ENCODE assay signal across 14 cellular contexts in the genomic region with DNA sequence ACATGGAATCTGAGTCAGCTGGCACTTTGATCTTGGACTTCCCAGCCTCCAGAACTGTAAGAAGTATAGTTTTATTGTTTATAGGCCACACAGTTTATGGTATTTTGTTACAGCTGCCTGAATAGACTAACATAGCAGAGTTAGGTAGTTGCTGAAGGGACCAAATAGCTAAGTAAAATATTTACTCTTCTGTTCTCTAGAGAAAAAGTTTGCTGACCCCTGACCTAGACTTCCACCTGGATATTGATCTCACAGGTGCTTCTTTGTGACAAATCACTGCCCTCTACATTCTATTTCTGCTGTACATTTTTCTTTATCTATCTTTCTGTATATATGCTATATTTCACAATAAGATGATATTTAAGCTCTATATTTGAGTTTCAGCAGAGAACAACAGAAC.
A peak's percentile ranks its signal among the peaks of the same experiment; 100 is the strongest.
DNase-seq lines count a peak whose midpoint lies in the region; ATAC-seq and TF ChIP-seq lines count a peak whose summit lies in the region.
"Had no signal": no experiment of that assay in that cellular context is flagged by ENCODE, and none has a peak within 500 bp of the region (broad histone marks: within the 10 kb centered on the region; RNA-seq: fewer than 3 reads in every experiment).

No MANE protein-coding gene starts in this region.

- H3K9me3 Mint-ChIP-seq in CD4-positive, alpha-beta T cell, result no peaks in the 10 kb centered on the region
- H3K9me3 Mint-ChIP-seq in osteocyte (ENCODE audit: unreplicated experiment), result no peaks in the 10 kb centered on the region

- TF ChIP-seq POLR2A in esophagus muscularis mucosa (IDR thresholded peaks at IDR 0.05; ENCODE audit: low read depth) (no peak), thyroid gland (IDR thresholded peaks at IDR 0.05) (no peak)

- no peaks in the 10 kb centered on the region for H3K27me3 ChIP-seq in CD4-positive, alpha-beta T cell (ENCODE audit: control insufficient read depth, insufficient read depth, low read length)
- H3K27me3 ChIP-seq in esophagus muscularis mucosa (no peaks in the 10 kb centered on the region), thyroid gland (no peaks in the 10 kb centered on the region), HAP-1 (ENCODE audit: low read depth) (no peaks in the 10 kb centered on the region), dorsolateral prefrontal cortex (no peaks in the 10 kb centered on the region)
- H3K27me3 ChIP-seq: BLaER1 had no signal

- H3K36me3 ChIP-seq in esophagus muscularis mucosa, result no peaks in the 10 kb centered on the region
- H3K36me3 ChIP-seq in thyroid gland, result no peaks in the 10 kb centered on the region
- no peaks in the 10 kb centered on the region for H3K36me3 ChIP-seq in HAP-1 (replicated peaks)
- H3K36me3 ChIP-seq: BLaER1 had no signal

- TF ChIP-seq EP300 in esophagus muscularis mucosa (IDR thresholded peaks at IDR 0.05), result no peak

- no peak overlapping the region for H3K27ac ChIP-seq in CD4-positive, alpha-beta T cell (ENCODE audit: low read depth, low read length)
- H3K27ac ChIP-seq in esophagus muscularis mucosa (replicated peaks in 1 of 4) (peak overlapping the region; percentile 69 to 79 (median 71)), thyroid gland (peak overlapping the region; percentile 46 to 92 (median 79)), dorsolateral prefrontal cortex (peak overlapping the region in 1 of 59 donors; percentile 41)
- H3K27ac ChIP-seq: BLaER1, GM23248 had no signal

- no peaks in the 10 kb centered on the region for H3K9me3 ChIP-seq in CD4-positive, alpha-beta T cell (ENCODE audit: control insufficient read depth, low read length)
- H3K9me3 ChIP-seq in esophagus muscularis mucosa (no peaks in the 10 kb centered on the region), thyroid gland (no peaks in the 10 kb centered on the region), HAP-1 (no peaks in the 10 kb centered on the region)
- H3K9me3 ChIP-seq: BLaER1 had no signal

- H3K4me3 Mint-ChIP-seq in CD4-positive, alpha-beta T cell, result no peak overlapping the region
- H3K4me3 Mint-ChIP-seq in osteocyte (ENCODE audit: unreplicated experiment), result no peak overlapping the region

- no peak for DNase-seq in CD4-positive, alpha-beta T cell
- no peak for DNase-seq in esophagus muscularis mucosa (ENCODE audit: extremely low spot score)
- no peak for DNase-seq in osteocyte (ENCODE audit: extremely low spot score, unreplicated experiment)
- DNase-seq in thyroid gland, result no peak
- no peak for DNase-seq in HAP-1 (ENCODE audit: low spot score in 2 of 2)
- DNase-seq in dorsolateral prefrontal cortex, result no peak
- DNase-seq: 8988T, AML-193, DMS53, GF-D8, GM23248 had no signal

- H3K4me1 Mint-ChIP-seq in CD4-positive, alpha-beta T cell (ENCODE audit: low read depth), result peaks cover 38% of the 10 kb centered on the region
- H3K4me1 Mint-ChIP-seq in osteocyte (ENCODE audit: unreplicated experiment), result peaks cover 26% of the 10 kb centered on the region

- H3K36me3 Mint-ChIP-seq in CD4-positive, alpha-beta T cell (ENCODE audit: low read depth), result no peaks in the 10 kb centered on the region
- H3K36me3 Mint-ChIP-seq in osteocyte (ENCODE audit: unreplicated experiment), result peaks cover 2% of the 10 kb centered on the region

- H3K4me3 ChIP-seq in esophagus muscularis mucosa (no peak overlapping the region), thyroid gland (replicated peaks in 1 of 3) (no peak overlapping the region), HAP-1 (no peak overlapping the region), dorsolateral prefrontal cortex (no peak overlapping the region)
- H3K4me3 ChIP-seq: BLaER1, GM23248 had no signal

- CTCF ChIA-PET in CD4-positive, alpha-beta T cell (lab: Charles Lee), result interaction anchor here (1.3 to 2.7 kb wide), 4 partner anchors 8 to 112 kb away, joined by 3 to 14 read pairs (median 5); no protein-coding TSS in a partner anchor

- no peak for ATAC-seq in CD4-positive, alpha-beta T cell (ENCODE audit: poor library complexity)
- ATAC-seq in GM19463 (IDR thresholded peaks at IDR 0.05; ENCODE audit: unreplicated experiment) (no peak), HG03354 (IDR thresholded peaks at IDR 0.05; ENCODE audit: poor library complexity, severe bottlenecking, unreplicated experiment) (no peak)

- H3K27ac Mint-ChIP-seq in CD4-positive, alpha-beta T cell, result peak overlapping the region; percentile 29
- H3K27ac Mint-ChIP-seq in osteocyte (ENCODE audit: unreplicated experiment), result peak overlapping the region; percentile 67

- H3K4me1 ChIP-seq in esophagus muscularis mucosa (peaks cover 5 to 37% (median 32%) of the 10 kb centered on the region in 4 donors), thyroid gland (peaks cover 26 to 39% of the 10 kb centered on the region in 2 donors), HAP-1 (no peaks in the 10 kb centered on the region)
- H3K4me1 ChIP-seq: BLaER1 had no signal

- H3K27me3 Mint-ChIP-seq in CD4-positive, alpha-beta T cell, result no peaks in the 10 kb centered on the region
- H3K27me3 Mint-ChIP-seq in osteocyte (ENCODE audit: unreplicated experiment), result no peaks in the 10 kb centered on the region

- TF ChIP-seq CTCF in CD4-positive, alpha-beta T cell (IDR thresholded peaks at IDR 0.05), result no peak
- TF ChIP-seq CTCF in esophagus muscularis mucosa (IDR thresholded peaks at IDR 0.05), result no peak
- no peak for TF ChIP-seq CTCF in osteocyte (IDR thresholded peaks at IDR 0.05)
- no peak for TF ChIP-seq CTCF in thyroid gland (IDR thresholded peaks at IDR 0.05)
- no peak for TF ChIP-seq CTCF in dorsolateral prefrontal cortex (IDR thresholded peaks at IDR 0.05 in 54 of 56, conservative IDR thresholded peaks at IDR 0.05 in 2 of 56; ENCODE audit: low read depth in 1 of 56, partially characterized antibody in 56 of 56)

- POLR2A ChIA-PET in CD4-positive, alpha-beta T cell (lab: Charles Lee), result interaction anchor here (0.6 to 4.9 kb wide), 2 partner anchors 9 to 1942 kb away, joined by 3 to 38 read pairs; no protein-coding TSS in a partner anchor

- in situ Hi-C loops in HAP-1 (cut with MboI; ENCODE audit: low sequenced_read_pairs), result no loop called here

- intact Hi-C loops in CD4-positive, alpha-beta T cell (cut with DNase I, micrococcal nuclease), result no loop called here
- intact Hi-C loops in esophagus muscularis mucosa (cut with DNase I) (no loop called here), thyroid gland (cut with DNase I) (no loop called here), dorsolateral prefrontal cortex (cut with DNase I) (no loop called here)
